Comparison of ENCODE assay signal across 8 cellular contexts in the genomic region with DNA sequence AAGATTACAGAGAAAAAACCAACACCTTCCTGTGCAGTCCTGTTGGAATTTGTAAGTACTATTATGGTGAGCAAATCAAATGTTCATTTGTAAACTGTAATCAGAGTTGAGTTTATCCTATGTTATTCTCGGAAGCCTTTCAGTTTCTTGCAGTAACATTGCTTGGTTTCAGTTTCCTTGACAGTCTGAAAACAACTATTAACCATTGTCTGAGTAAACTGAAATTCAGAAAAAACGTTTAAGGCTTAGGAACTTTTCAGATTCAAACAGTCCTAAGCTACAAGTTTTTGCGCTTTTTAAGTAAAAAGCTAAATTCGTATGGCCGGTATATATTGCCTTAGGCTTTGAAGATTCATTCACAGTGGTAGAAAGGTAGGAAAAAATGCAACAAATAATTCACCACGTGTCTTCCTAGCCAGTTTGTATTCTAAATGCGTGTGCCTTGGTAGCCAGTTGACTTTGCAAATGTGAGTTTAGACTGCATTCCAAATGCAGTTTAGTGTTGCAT. TPM values are rescaled to one million over a fixed set of nuclear protein-coding genes. Genes with fewer than 3 reads are reported as not detected.
DNase-seq lines count a peak whose midpoint lies in the region; ATAC-seq and TF ChIP-seq lines count a peak whose summit lies in the region.

No MANE protein-coding gene starts in this region.

- peaks cover 21 to 39% of the 10 kb centered on the region in 2 experiments for H3K4me1 ChIP-seq in HCT116 (ENCODE audit: control insufficient read depth in 1 of 2, insufficient read depth in 2 of 2, low read length in 2 of 2)

- H2AFZ ChIP-seq in HCT116 (ENCODE audit: low read depth, low read length, poor library complexity, severe bottlenecking), result no peak overlapping the region

- H3K27me3 Mint-ChIP-seq in activated naive CD8-positive, alpha-beta T cell treated with anti-CD3 and anti-CD28 coated beads, Interleukin-2, amount 50 U/mL, for 24 hours, result no peaks in the 10 kb centered on the region
- H3K27me3 Mint-ChIP-seq in immature natural killer cell (ENCODE audit: low read depth in 3 of 3), result peaks cover 17 to 37% (median 24%) of the 10 kb centered on the region in 3 donors
- no peaks in the 10 kb centered on the region for H3K27me3 Mint-ChIP-seq in stimulated activated naive CD8-positive, alpha-beta T cell treated with anti-CD3 and anti-CD28 coated beads, Interleukin-15, amount 100 ng/mL, for 72 hours

- H4K20me1 ChIP-seq in HCT116 (ENCODE audit: insufficient read depth), result peaks cover 6% of the 10 kb centered on the region; the same call in 1 of the 2 replicates

- intact Hi-C loops in HCT116 (cut with micrococcal nuclease), result no loop called here

- BruUV-seq in HCT116 (replicated peaks; lab: Mats Ljungman, UMichigan), result no TSS peak

- peak; percentile 54 for DNase-seq in AG10803 (ENCODE audit: low read depth)
- no peak for DNase-seq in HCT116 (ENCODE audit: low read depth, low spot score)
- DNase-seq in activated naive CD8-positive, alpha-beta T cell treated with anti-CD3 and anti-CD28 coated beads, Interleukin-2, amount 50 U/mL, for 24 hours, result no peak
- peak; percentile 34 to 51 (median 36) for DNase-seq in immature natural killer cell
- no peak for DNase-seq in stimulated activated naive CD8-positive, alpha-beta T cell treated with anti-CD3 and anti-CD28 coated beads, Interleukin-15, amount 100 ng/mL, for 72 hours
- DNase-seq in SK-N-DZ (ENCODE audit: low spot score), result no peak
- no peak for DNase-seq in NCI-H2196 treated with DMSO at 0.1 percent for 48 hours (lab: John Stamatoyannopoulos, UW; ENCODE audit: unreplicated experiment)
- DNase-seq in activated CD4-positive, alpha-beta T cell treated with anti-CD3 and anti-CD28 coated beads for 1 hour, result no peak

- H3K36me3 ChIP-seq in HCT116 (ENCODE audit: control insufficient read depth in 1 of 2, insufficient read depth in 2 of 2, low read length in 2 of 2), result peaks cover 18 to 34% of the 10 kb centered on the region in 2 experiments; a peak in 3 of 4 replicates

- no peak overlapping the region for H3K9ac ChIP-seq in HCT116 (ENCODE audit: low read length)

- peak overlapping the region; percentile 95; the same call in 1 of the 2 replicates for H3K4me2 ChIP-seq in HCT116 (ENCODE audit: low read length)

- H3K36me3 Mint-ChIP-seq in activated naive CD8-positive, alpha-beta T cell treated with anti-CD3 and anti-CD28 coated beads, Interleukin-2, amount 50 U/mL, for 24 hours (ENCODE audit: low read depth), result peaks cover 54% of the 10 kb centered on the region
- H3K36me3 Mint-ChIP-seq in immature natural killer cell, result peaks cover 0 to 9% (median 9%) of the 10 kb centered on the region in 3 donors

- no peaks in the 10 kb centered on the region for H3K27me3 ChIP-seq in HCT116 (ENCODE audit: insufficient read depth, low read length)

- H3K79me2 ChIP-seq in HCT116 (ENCODE audit: insufficient read depth, low read length), result peaks cover 76% of the 10 kb centered on the region

- POLR2A ChIA-PET in HCT116 (lab: Charles Lee), result no interaction called here

- H3K9me2 ChIP-seq in HCT116 (ENCODE audit: insufficient read depth), result no peaks in the 10 kb centered on the region

- CTCF ChIA-PET in HCT116 (lab: Charles Lee), result no interaction called here

- TF ChIP-seq RAD21 in HCT116 (IDR thresholded peaks at IDR 0.05; ENCODE audit: low read depth), result no peak

- TF ChIP-seq CTCF in AG10803 (conservative IDR thresholded peaks at IDR 0.05; ENCODE audit: low read length), result no peak
- TF ChIP-seq CTCF in HCT116 (IDR thresholded peaks at IDR 0.05 in 2 of 3, conservative IDR thresholded peaks at IDR 0.05 in 1 of 3; ENCODE audit: borderline replicate concordance in 1 of 3, insufficient read depth in 1 of 3, low read depth in 2 of 3, low read length in 2 of 3), result no peak

- no peak overlapping the region for H3K27ac ChIP-seq in HCT116 (ENCODE audit: low read depth, low read length)

- RAD21 ChIA-PET in HCT116 (lab: Charles Lee; ENCODE audit: low non-redundant PET in 1 of 2, low total read pairs in 2 of 2, uncharacterized antibody in 2 of 2, unreplicated experiment in 2 of 2), result no interaction called here

- peak overlapping the region; percentile 98 for H3K27ac Mint-ChIP-seq in activated naive CD8-positive, alpha-beta T cell treated with anti-CD3 and anti-CD28 coated beads, Interleukin-2, amount 50 U/mL, for 24 hours
- peak overlapping the region; percentile 98 to 100 (median 99) for H3K27ac Mint-ChIP-seq in immature natural killer cell
- peak overlapping the region; percentile 54 to 98 for H3K27ac Mint-ChIP-seq in stimulated activated naive CD8-positive, alpha-beta T cell treated with anti-CD3 and anti-CD28 coated beads, Interleukin-15, amount 100 ng/mL, for 72 hours

- no peak for TF ChIP-seq POLR2A in HCT116 (IDR thresholded peaks at IDR 0.05; ENCODE audit: borderline replicate concordance, extremely low read depth, insufficient read depth, insufficient read length)

- peaks cover 63% of the 10 kb centered on the region for H3K4me1 Mint-ChIP-seq in activated naive CD8-positive, alpha-beta T cell treated with anti-CD3 and anti-CD28 coated beads, Interleukin-2, amount 50 U/mL, for 24 hours
- peaks cover 79 to 83% of the 10 kb centered on the region in 2 donors for H3K4me1 Mint-ChIP-seq in immature natural killer cell
- peaks cover 48% of the 10 kb centered on the region for H3K4me1 Mint-ChIP-seq in stimulated activated naive CD8-positive, alpha-beta T cell treated with anti-CD3 and anti-CD28 coated beads, Interleukin-15, amount 100 ng/mL, for 72 hours

- peak overlapping the region; percentile 96 for H3K4me3 ChIP-seq in AG10803 (ENCODE audit: low read length)
- no peak overlapping the region; a peak in 1 of 4 replicates for H3K4me3 ChIP-seq in HCT116 (replicated peaks in 1 of 2; ENCODE audit: low read depth in 1 of 2, low read length in 2 of 2)

- H3K9me3 ChIP-seq in HCT116 (ENCODE audit: control insufficient read depth in 1 of 2, insufficient read depth in 1 of 2, low read depth in 1 of 2, low read length in 2 of 2), result no peaks in the 10 kb centered on the region

- ATAC-seq in HCT116, result no peak
- no peak for ATAC-seq in activated naive CD8-positive, alpha-beta T cell treated with anti-CD3 and anti-CD28 coated beads, Interleukin-2, amount 50 U/mL, for 24 hours
- ATAC-seq in stimulated activated naive CD8-positive, alpha-beta T cell treated with anti-CD3 and anti-CD28 coated beads, Interleukin-15, amount 100 ng/mL, for 72 hours, result no peak

- H3K9me3 Mint-ChIP-seq in activated naive CD8-positive, alpha-beta T cell treated with anti-CD3 and anti-CD28 coated beads, Interleukin-2, amount 50 U/mL, for 24 hours, result no peaks in the 10 kb centered on the region
- no peaks in the 10 kb centered on the region for H3K9me3 Mint-ChIP-seq in immature natural killer cell
- H3K9me3 Mint-ChIP-seq in stimulated activated naive CD8-positive, alpha-beta T cell treated with anti-CD3 and anti-CD28 coated beads, Interleukin-15, amount 100 ng/mL, for 72 hours, result peaks cover 0 to 4% of the 10 kb centered on the region in 2 donors

- peak overlapping the region; percentile 92 for H3K4me3 Mint-ChIP-seq in activated naive CD8-positive, alpha-beta T cell treated with anti-CD3 and anti-CD28 coated beads, Interleukin-2, amount 50 U/mL, for 24 hours
- H3K4me3 Mint-ChIP-seq in immature natural killer cell, result peak overlapping the region; percentile 96 to 100 (median 97)
- peak overlapping the region; percentile 93 to 97 for H3K4me3 Mint-ChIP-seq in stimulated activated naive CD8-positive, alpha-beta T cell treated with anti-CD3 and anti-CD28 coated beads, Interleukin-15, amount 100 ng/mL, for 72 hours

TF ChIP-seq in HCT116, 20 proteins besides CTCF, POLR2A, EP300 and RAD21:
- no peak for TF ChIP-seq ZNF274 (IDR thresholded peaks at IDR 0.05; ENCODE audit: low read depth, low read length)
- TF ChIP-seq ELF1 (IDR thresholded peaks at IDR 0.05; ENCODE audit: borderline replicate concordance, low read depth), result no peak
- TF ChIP-seq TCF7L2 (IDR thresholded peaks at IDR 0.05; ENCODE audit: borderline replicate concordance, extremely low read depth, insufficient read depth, insufficient read length), result no peak
- no peak for TF ChIP-seq FOSL1 (IDR thresholded peaks at IDR 0.05; ENCODE audit: low read depth)
- TF ChIP-seq EGR1 (IDR thresholded peaks at IDR 0.05; ENCODE audit: low read depth), result no peak
- TF ChIP-seq, protein P1, sequence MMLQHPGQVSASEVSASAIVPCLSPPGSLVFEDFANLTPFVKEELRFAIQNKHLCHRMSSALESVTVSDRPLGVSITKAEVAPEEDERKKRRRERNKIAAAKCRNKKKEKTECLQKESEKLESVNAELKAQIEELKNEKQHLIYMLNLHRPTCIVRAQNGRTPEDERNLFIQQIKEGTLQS (IDR thresholded peaks at IDR 0.05), result no peak
- TF ChIP-seq CBX3 (IDR thresholded peaks at IDR 0.05; ENCODE audit: low read depth), result no peak
- TF ChIP-seq, protein P2, sequence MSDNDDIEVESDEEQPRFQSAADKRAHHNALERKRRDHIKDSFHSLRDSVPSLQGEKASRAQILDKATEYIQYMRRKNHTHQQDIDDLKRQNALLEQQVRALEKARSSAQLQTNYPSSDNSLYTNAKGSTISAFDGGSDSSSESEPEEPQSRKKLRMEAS (IDR thresholded peaks at IDR 0.05), result no peak
- no peak for TF ChIP-seq POLR2AphosphoS5 (IDR thresholded peaks at IDR 0.05; ENCODE audit: low read depth, low read length)
- no peak for TF ChIP-seq SRF (IDR thresholded peaks at IDR 0.05; ENCODE audit: low read depth)
- TF ChIP-seq SP1 (IDR thresholded peaks at IDR 0.05; ENCODE audit: low read depth), result no peak

RNA-seq across cellular contexts. Expression of a gene that starts 2.5 kb away (rescaled TPM):
- total RNA-seq in HCT116 (2021; ENCODE audit: unreplicated experiment), result 69.5 TPM
- 28.8 and 34.2 TPM in 2 replicates for polyA plus RNA-seq in HCT116 (2012)
- polyA plus RNA-seq in immature natural killer cell, result 10 to 100 TPM; 60.7 to 95.6 (median 80.4) TPM
- polyA plus RNA-seq in SK-N-DZ (2014; cell fraction: cytosol; rRNA removed), result 72.0 and 77.0 TPM in 2 replicates
- 67.2 and 96.5 TPM in 2 replicates for polyA plus RNA-seq in SK-N-DZ (2014; cell fraction: nucleus; rRNA removed)

Comparison
In these comparisons a context has a peak if more than half of its experiments do, and no peak if none do; other contexts are left out.
1. DNase-seq: peak in AG10803 (single experiment) and immature natural killer cell (3 of 3); none in HCT116 (single experiment), activated naive CD8-positive, alpha-beta T cell treated with anti-CD3 and anti-CD28 coated beads, Interleukin-2, amount 50 U/mL, for 24 hours (single experiment), stimulated activated naive CD8-positive, alpha-beta T cell treated with anti-CD3 and anti-CD28 coated beads, Interleukin-15, amount 100 ng/mL, for 72 hours (0 of 2), SK-N-DZ (single experiment), NCI-H2196 treated with DMSO at 0.1 percent for 48 hours (single experiment) and activated CD4-positive, alpha-beta T cell treated with anti-CD3 and anti-CD28 coated beads for 1 hour (single experiment).
2. Peak in every context shown above with its lines, with median percentiles within 50 percentile points of each other: H3K27ac Mint-ChIP-seq and H3K4me3 Mint-ChIP-seq.